Comparison of ENCODE assay signal across 12 cellular contexts in the genomic region with DNA sequence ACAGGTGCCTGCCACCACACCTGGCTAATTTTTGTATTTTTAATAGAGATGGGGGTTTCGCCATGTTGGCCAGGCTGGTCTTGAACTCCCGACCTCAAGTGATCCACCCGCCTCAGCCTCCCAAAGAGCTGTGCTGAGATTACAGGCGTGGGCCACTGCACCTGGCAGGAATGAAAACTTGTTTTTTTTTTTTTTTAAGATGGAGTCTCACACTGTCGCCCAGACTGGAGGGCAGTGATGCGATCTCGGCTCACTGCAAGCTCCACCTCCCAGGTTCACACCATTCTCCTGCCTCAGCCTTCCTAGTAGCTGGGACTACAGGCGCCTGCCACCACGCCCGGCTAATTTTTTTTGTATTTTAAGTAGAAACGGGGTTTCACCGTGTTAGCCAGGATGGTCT. TPM values are rescaled to one million over a fixed set of nuclear protein-coding genes. Genes with fewer than 3 reads are reported as not detected.
DNase-seq lines count a peak whose midpoint lies in the region; ATAC-seq, FAIRE-seq and TF ChIP-seq lines count a peak whose summit lies in the region.
"Not testable (repeated sequence)": the region's sequence is repeated elsewhere in the genome, so short reads cannot be mapped to it uniquely, and the experiment has no call there.
"Had no signal": no experiment of that assay in that cellular context is flagged by ENCODE, and none has a peak within 500 bp of the region (broad histone marks: within the 10 kb centered on the region; RNA-seq: fewer than 3 reads in every experiment).

No MANE protein-coding gene starts in this region.

- not testable (repeated sequence) for H3K79me2 ChIP-seq in SU-DHL-6 (ENCODE audit: insufficient read depth, low read length)

- H3K27me3 ChIP-seq in CD4-positive, alpha-beta T cell (ENCODE audit: control insufficient read depth, insufficient read depth, low read length); SU-DHL-6 (ENCODE audit: low read length); upper lobe of left lung: not testable (repeated sequence)

- H3K4me1 ChIP-seq in upper lobe of left lung: peaks cover 7 to 28% (median 15%) of the 10 kb centered on the region in 4 donors

- CTCF ChIA-PET in CD4-positive, alpha-beta T cell (lab: Charles Lee): not testable (repeated sequence)

- H4K20me1 ChIP-seq in SU-DHL-6 (ENCODE audit: low read depth, low read length): not testable (repeated sequence)

- intact Hi-C loops in CD4-positive, alpha-beta T cell (cut with DNase I, micrococcal nuclease): not testable (repeated sequence)
- intact Hi-C loops in natural killer cell (cut with micrococcal nuclease): loop anchor here (1.0 kb wide), 1 partner anchor 20 kb away; no protein-coding TSS in a partner anchor

- not testable (repeated sequence) for H3K4me3 Mint-ChIP-seq in CD4-positive, alpha-beta T cell; activated naive CD8-positive, alpha-beta T cell; stimulated activated memory B cell treated with anti-CD40 and anti-IgM and Interleukin-4, amounts not matched to agents 10 μg/mL and 1 μg/mL and 100 μg/mL, for 72 hours
- H3K4me3 Mint-ChIP-seq in immature natural killer cell (peak overlapping the region; percentile 59 to 90 (median 83)), natural killer cell (peak overlapping the region; percentile 78)

- not testable (repeated sequence) for H3K9me3 Mint-ChIP-seq in CD4-positive, alpha-beta T cell; activated naive CD8-positive, alpha-beta T cell (ENCODE audit: low read depth); immature natural killer cell; natural killer cell; stimulated activated memory B cell treated with anti-CD40 and anti-IgM and Interleukin-4, amounts not matched to agents 10 μg/mL and 1 μg/mL and 100 μg/mL, for 72 hours

- peaks cover 22% of the 10 kb centered on the region for H3K4me1 Mint-ChIP-seq in CD4-positive, alpha-beta T cell (ENCODE audit: low read depth)
- H3K4me1 Mint-ChIP-seq in activated naive CD8-positive, alpha-beta T cell (ENCODE audit: low read depth): peaks cover 32% of the 10 kb centered on the region
- H3K4me1 Mint-ChIP-seq in immature natural killer cell (peaks cover 70 to 76% of the 10 kb centered on the region in 2 donors), natural killer cell (peaks cover 39 to 65% of the 10 kb centered on the region in 2 donors)
- peaks cover 73% of the 10 kb centered on the region for H3K4me1 Mint-ChIP-seq in stimulated activated memory B cell treated with anti-CD40 and anti-IgM and Interleukin-4, amounts not matched to agents 10 μg/mL and 1 μg/mL and 100 μg/mL, for 72 hours

- TF ChIP-seq EP300 in upper lobe of left lung (IDR thresholded peaks at IDR 0.05): not testable (repeated sequence)

- H3K9ac ChIP-seq in SU-DHL-6 (ENCODE audit: low read length): peak overlapping the region; percentile 26

- not testable (repeated sequence) for H3K9me3 ChIP-seq in CD4-positive, alpha-beta T cell (ENCODE audit: control insufficient read depth, low read length); SU-DHL-6 (ENCODE audit: insufficient read depth, low read length); upper lobe of left lung

- H2AFZ ChIP-seq in SU-DHL-6 (ENCODE audit: low read depth, low read length, severe bottlenecking): not testable (repeated sequence)

- not testable (repeated sequence) for TF ChIP-seq POLR2A in upper lobe of left lung (IDR thresholded peaks at IDR 0.05)

- WGBS in upper lobe of left lung, 2 donors: 92 to 93% methylated on average over 12 of the region's 12 CpGs

- H3K36me3 Mint-ChIP-seq in CD4-positive, alpha-beta T cell (ENCODE audit: low read depth): peaks cover 26% of the 10 kb centered on the region
- not testable (repeated sequence) for H3K36me3 Mint-ChIP-seq in activated naive CD8-positive, alpha-beta T cell; immature natural killer cell; natural killer cell
- peaks cover 62% of the 10 kb centered on the region for H3K36me3 Mint-ChIP-seq in stimulated activated memory B cell treated with anti-CD40 and anti-IgM and Interleukin-4, amounts not matched to agents 10 μg/mL and 1 μg/mL and 100 μg/mL, for 72 hours

- peaks cover 31% of the 10 kb centered on the region for H3F3A ChIP-seq in SU-DHL-6 (ENCODE audit: insufficient read depth)

- not testable (repeated sequence) for H3K36me3 ChIP-seq in SU-DHL-6 (ENCODE audit: low read length); upper lobe of left lung

- not testable (repeated sequence) for DNase-seq in CD4-positive, alpha-beta T cell; GM19239 (ENCODE audit: insufficient read length, low spot score); natural killer cell; upper lobe of left lung
- DNase-seq in immature natural killer cell: peak; percentile 19 to 30 (median 29)

- H3K27ac ChIP-seq in CD4-positive, alpha-beta T cell (ENCODE audit: low read depth, low read length): not testable (repeated sequence)
- peak overlapping the region; percentile 89 for H3K27ac ChIP-seq in SU-DHL-6 (ENCODE audit: low read depth, low read length)
- H3K27ac ChIP-seq in upper lobe of left lung: peak overlapping the region in 3 of 4 donors; percentile 38 to 73 (median 42)

- TF ChIP-seq CTCF in CD4-positive, alpha-beta T cell (IDR thresholded peaks at IDR 0.05); SU-DHL-6 (IDR thresholded peaks at IDR 0.05; ENCODE audit: insufficient read depth, low read length, poor library complexity, severe bottlenecking); natural killer cell (IDR thresholded peaks at IDR 0.05); upper lobe of left lung (IDR thresholded peaks at IDR 0.05): not testable (repeated sequence)

- not testable (repeated sequence) for H3K9me2 ChIP-seq in SU-DHL-6 (replicated peaks; ENCODE audit: insufficient read depth, low read length)

- POLR2A ChIA-PET in CD4-positive, alpha-beta T cell (lab: Charles Lee): not testable (repeated sequence)

- H3K4me2 ChIP-seq in SU-DHL-6 (ENCODE audit: low read depth, low read length, poor library complexity, severe bottlenecking): peak overlapping the region; percentile 51

- not testable (repeated sequence) for H3K27me3 Mint-ChIP-seq in CD4-positive, alpha-beta T cell; activated naive CD8-positive, alpha-beta T cell; natural killer cell (ENCODE audit: low read depth in 2 of 2); stimulated activated memory B cell treated with anti-CD40 and anti-IgM and Interleukin-4, amounts not matched to agents 10 μg/mL and 1 μg/mL and 100 μg/mL, for 72 hours
- H3K27me3 Mint-ChIP-seq in immature natural killer cell (ENCODE audit: low read depth in 3 of 3): peaks cover 2 to 19% (median 13%) of the 10 kb centered on the region in 3 donors

- not testable (repeated sequence) for H3K4me3 ChIP-seq in SU-DHL-6 (ENCODE audit: insufficient read depth, low read length, poor library complexity, severe bottlenecking); upper lobe of left lung

- not testable (repeated sequence) for ATAC-seq in CD4-positive, alpha-beta T cell (ENCODE audit: poor library complexity); natural killer cell; stimulated activated memory B cell treated with anti-CD40 and anti-IgM and Interleukin-4, amounts not matched to agents 10 μg/mL and 1 μg/mL and 100 μg/mL, for 72 hours; upper lobe of left lung (ENCODE audit: low FRiP score in 2 of 2)

- FAIRE-seq in GM19239 (lab: Jason Lieb, UNC): peak; percentile 79

- peak overlapping the region; percentile 69 for H3K27ac Mint-ChIP-seq in CD4-positive, alpha-beta T cell
- peak overlapping the region; percentile 74 for H3K27ac Mint-ChIP-seq in activated naive CD8-positive, alpha-beta T cell
- H3K27ac Mint-ChIP-seq in immature natural killer cell: peak overlapping the region; percentile 93 to 98 (median 97)
- peak overlapping the region; percentile 94 to 98 for H3K27ac Mint-ChIP-seq in natural killer cell
- peak overlapping the region; percentile 99 for H3K27ac Mint-ChIP-seq in stimulated activated memory B cell treated with anti-CD40 and anti-IgM and Interleukin-4, amounts not matched to agents 10 μg/mL and 1 μg/mL and 100 μg/mL, for 72 hours

RNA-seq across cellular contexts. Expression of a gene that starts 12.7 kb away (rescaled TPM):
- under 1 TPM; 0.31 to 0.47 TPM for total RNA-seq in CD4-positive, alpha-beta T cell
- 1 to 10 TPM; 5.9 to 7.3 (median 6.5) TPM for polyA plus RNA-seq in immature natural killer cell
- total RNA-seq in natural killer cell (1 to 10 TPM; 3.9 to 10.0 (median 8.0) TPM), upper lobe of left lung (10 to 100 TPM in 3 of 6 donors, 1 to 10 TPM in 3; 6.3 to 30.6 (median 10.7) TPM)
- total RNA-seq: A172, Daoy, GM23338, H7 had no signal

RNA-seq across cellular contexts. Expression of a gene that starts 30.2 kb away (rescaled TPM):
- 1 to 10 TPM; 2.2 to 3.1 TPM for total RNA-seq in CD4-positive, alpha-beta T cell
- polyA plus RNA-seq in immature natural killer cell: 1 to 10 TPM in 1 of 3 donors, under 1 TPM in 1, not detected in 1; 0.54 to 2.1 TPM
- total RNA-seq in natural killer cell (1 to 10 TPM; 5.1 to 7.9 (median 6.1) TPM), upper lobe of left lung (10 to 100 TPM in 3 of 6 donors, 1 to 10 TPM in 3; 4.9 to 29.3 (median 10.4) TPM)
